8 cellular contexts compared by ENCODE assay signal in genomic region chr18:35042389-35043066, GRCh38. TPM values are rescaled to one million over a fixed set of nuclear protein-coding genes. Genes with fewer than 3 reads are reported as not detected.
DNase-seq lines count a peak whose midpoint lies in the region; ATAC-seq and TF ChIP-seq lines count a peak whose summit lies in the region.

No MANE protein-coding gene starts in this region.

- DNase-seq in BJ (ENCODE audit: low read depth) (no peak), GM23338 (ENCODE audit: low spot score) (no peak), ecto neural progenitor cell (ENCODE audit: low spot score) (no peak), anterior cingulate cortex (lab: John Stamatoyannopoulos, UW) (no peak)
- DNase-seq in activated naive CD4-positive, alpha-beta T cell treated with anti-CD3 and anti-CD28 coated beads, Interleukin-2, amount 50 U/mL, for 72 hours (ENCODE audit: low spot score in 2 of 2): no peak

- no peaks in the 10 kb centered on the region for H3K27me3 ChIP-seq in BJ (ENCODE audit: control insufficient read depth, insufficient read depth, low read length)
- H3K27me3 ChIP-seq in GM23338 (ENCODE audit: insufficient read depth): no peaks in the 10 kb centered on the region
- H3K27me3 ChIP-seq in iPS-20b (ENCODE audit: insufficient read depth, low read length): no peaks in the 10 kb centered on the region
- no peaks in the 10 kb centered on the region for H3K27me3 ChIP-seq in stomach smooth muscle (ENCODE audit: control insufficient read depth in 1 of 2, insufficient read depth in 2 of 2, low read length in 2 of 2)

- CTCF ChIA-PET in BJ (lab: Yijun Ruan, JAX): interaction anchor here (1.0 to 4.5 kb wide), 5 partner anchors 13 to 99 kb away, joined by 3 to 27 read pairs (median 4); no protein-coding TSS in a partner anchor

- no peaks in the 10 kb centered on the region for H3K36me3 Mint-ChIP-seq in GM23338 (ENCODE audit: low read depth)
- H3K36me3 Mint-ChIP-seq in activated naive CD4-positive, alpha-beta T cell treated with anti-CD3 and anti-CD28 coated beads, Interleukin-2, amount 50 U/mL, for 72 hours: peaks cover 15 to 22% of the 10 kb centered on the region in 2 donors

- H4K20me1 ChIP-seq in GM23338 (replicated peaks; ENCODE audit: insufficient read depth): peaks cover 3% of the 10 kb centered on the region; the same call in 1 of the 2 replicates

- H3K36me3 ChIP-seq in BJ (ENCODE audit: control insufficient read depth, insufficient read depth, low read length) (no peaks in the 10 kb centered on the region), GM23338 (ENCODE audit: insufficient read depth) (no peaks in the 10 kb centered on the region), iPS-20b (ENCODE audit: insufficient read depth, low read depth, low read length) (no peaks in the 10 kb centered on the region), stomach smooth muscle (ENCODE audit: control insufficient read depth in 2 of 2, insufficient read depth in 2 of 2, low read length in 2 of 2) (no peaks in the 10 kb centered on the region)

- no peaks in the 10 kb centered on the region for H3F3A ChIP-seq in GM23338 (replicated peaks; ENCODE audit: low read depth)

- no peaks in the 10 kb centered on the region; the same call in 1 of the 2 replicates for H3K9me2 ChIP-seq in GM23338 (ENCODE audit: insufficient read depth)

- H3K27ac Mint-ChIP-seq in GM23338: no peak overlapping the region
- H3K27ac Mint-ChIP-seq in activated naive CD4-positive, alpha-beta T cell treated with anti-CD3 and anti-CD28 coated beads, Interleukin-2, amount 50 U/mL, for 72 hours: peak overlapping the region; percentile 96 to 100

- peak overlapping the region; percentile 93 for H3K4me2 ChIP-seq in GM23338

- ATAC-seq in GM23338 (no peak), HG03432 (IDR thresholded peaks at IDR 0.05; ENCODE audit: unreplicated experiment) (no peak)
- ATAC-seq in activated naive CD4-positive, alpha-beta T cell treated with anti-CD3 and anti-CD28 coated beads, Interleukin-2, amount 50 U/mL, for 72 hours: peak; percentile 21 to 39

- H3K4me3 ChIP-seq in BJ (ENCODE audit: low read depth, low read length) (peak overlapping the region; percentile 92), GM23338 (peak overlapping the region; percentile 85), iPS-20b (ENCODE audit: low read length) (peak overlapping the region; percentile 93), stomach smooth muscle (ENCODE audit: low read length in 2 of 2) (peak overlapping the region; percentile 94 to 99)

- POLR2A ChIA-PET in BJ (lab: Charles Lee): interaction anchor here (1.3 kb wide), 1 partner anchor 13 kb away, joined by 3 read pairs; no protein-coding TSS in a partner anchor

- H3K4me1 Mint-ChIP-seq in GM23338: peaks cover 51% of the 10 kb centered on the region

- peaks cover 7% of the 10 kb centered on the region for H3K27me3 Mint-ChIP-seq in GM23338 (ENCODE audit: insufficient read depth, low read depth, poor library complexity)

- TF ChIP-seq CTCF in BJ (IDR thresholded peaks at IDR 0.05; ENCODE audit: insufficient read depth, low read depth, low read length) (no peak), GM23338 (conservative IDR thresholded peaks at IDR 0.05; ENCODE audit: low read depth in 2 of 2) (no peak)

- peaks cover 38% of the 10 kb centered on the region for H3K4me1 ChIP-seq in GM23338 (ENCODE audit: insufficient read depth)
- peaks cover 19% of the 10 kb centered on the region; the same call in 1 of the 2 replicates for H3K4me1 ChIP-seq in iPS-20b (ENCODE audit: insufficient read depth, low read length)
- H3K4me1 ChIP-seq in stomach smooth muscle (ENCODE audit: control insufficient read depth, insufficient read depth, low read length): peaks cover 17% of the 10 kb centered on the region

- H2AFZ ChIP-seq in GM23338: no peak overlapping the region

- H3K79me2 ChIP-seq in GM23338 (replicated peaks; ENCODE audit: insufficient read depth): peaks cover 56% of the 10 kb centered on the region

- H3K27ac ChIP-seq in GM23338 (ENCODE audit: low read depth) (no peak overlapping the region), iPS-20b (ENCODE audit: low read length) (no peak overlapping the region), stomach smooth muscle (ENCODE audit: low read length) (peak overlapping the region; percentile 72)

- H3K9ac ChIP-seq in iPS-20b (ENCODE audit: low read depth, low read length) (peak overlapping the region; percentile 81; the same call in 1 of the 2 replicates), stomach smooth muscle (ENCODE audit: low read length in 2 of 2) (peak overlapping the region; percentile 80 to 84)

- no peaks in the 10 kb centered on the region for H3K9me3 ChIP-seq in iPS-20b (ENCODE audit: insufficient read depth, low read depth, low read length)
- no peaks in the 10 kb centered on the region for H3K9me3 ChIP-seq in stomach smooth muscle (ENCODE audit: control insufficient read depth in 2 of 2, low read length in 2 of 2)

- no peaks in the 10 kb centered on the region for H3K9me3 Mint-ChIP-seq in GM23338
- no peaks in the 10 kb centered on the region for H3K9me3 Mint-ChIP-seq in activated naive CD4-positive, alpha-beta T cell treated with anti-CD3 and anti-CD28 coated beads, Interleukin-2, amount 50 U/mL, for 72 hours

- H3K4me3 Mint-ChIP-seq in GM23338: peak overlapping the region; percentile 96

TF ChIP-seq in GM23338, 12 proteins besides CTCF, POLR2A, EP300 and RAD21:
- TF ChIP-seq REST (IDR thresholded peaks at IDR 0.05; ENCODE audit: unreplicated experiment): no peak
- TF ChIP-seq POLR2AphosphoS5 (IDR thresholded peaks at IDR 0.05; ENCODE audit: low read depth): no peak
- TF ChIP-seq ETS1 (IDR thresholded peaks at IDR 0.05): no peak
- no peak for TF ChIP-seq JUNB (IDR thresholded peaks at IDR 0.05; ENCODE audit: unreplicated experiment)
- TF ChIP-seq CREB1 (CRISPR knock-in tag; IDR thresholded peaks at IDR 0.05; ENCODE audit: low read depth): no peak

RNA-seq across cellular contexts. Expression of gene MAPRE2, which starts 1.3 kb away (rescaled TPM):
- polyA plus RNA-seq in BJ (2011; rRNA removed) (23.8 and 24.1 TPM in 2 replicates), GM23338 (2016; fragmentation: Nextera tagmentation; extraction: Ambion mirVana) (17.8 and 19.0 TPM in 2 replicates)
- 15.0 and 19.3 TPM in 2 replicates for polyA minus RNA-seq in BJ (2011; rRNA and poly(A)+ RNA removed)
- total RNA-seq in GM23338 (2014; rRNA removed; shearing (Covaris generic)): 33.9 and 40.4 TPM in 2 replicates
- 10 to 100 TPM; 65.2 to 66.6 TPM for total RNA-seq in activated naive CD4-positive, alpha-beta T cell treated with anti-CD3 and anti-CD28 coated beads, Interleukin-2, amount 50 U/mL, for 72 hours

Comparison
In these comparisons a context has a peak if more than half of its experiments do, and no peak if none do; other contexts are left out.
1. ATAC-seq: peak in activated naive CD4-positive, alpha-beta T cell treated with anti-CD3 and anti-CD28 coated beads, Interleukin-2, amount 50 U/mL, for 72 hours (2 of 2); none in GM23338 (single experiment) and HG03432 (single experiment).
2. Peak in every context shown above with its lines, with median percentiles within 50 percentile points of each other: H3K4me3 ChIP-seq.